8 cellular contexts compared by ENCODE assay signal in genomic region chr1:31765041-31765467, GRCh38. TPM values are rescaled to one million over a fixed set of nuclear protein-coding genes. Genes with fewer than 3 reads are reported as not detected.
DNase-seq lines count a peak whose midpoint lies in the region; ATAC-seq and TF ChIP-seq lines count a peak whose summit lies in the region.

No MANE protein-coding gene starts in this region.

- peak; percentile 42 for TF ChIP-seq CTCF in nephron progenitor cell (IDR thresholded peaks at IDR 0.05)
- TF ChIP-seq CTCF in transverse colon (IDR thresholded peaks at IDR 0.05): no peak

- no peak overlapping the region for H3K4me3 ChIP-seq in transverse colon

- no peak for ATAC-seq in HG03565 (IDR thresholded peaks at IDR 0.05; ENCODE audit: unreplicated experiment)
- ATAC-seq in GM19324 (IDR thresholded peaks at IDR 0.05; ENCODE audit: low FRiP score, unreplicated experiment): no peak

- intact Hi-C loops in transverse colon (cut with DNase I; ENCODE audit: low total_unique reads): no loop called here

- peaks cover 76% of the 10 kb centered on the region for H3K27me3 ChIP-seq in transverse colon

- peaks cover 27% of the 10 kb centered on the region for H3K4me1 Mint-ChIP-seq in T-helper 2 cell treated with Interferon-gamma antibody and Interleukin-4, amounts not matched to agents 5 μg/mL and 100 μg/mL, for 36 hours (ENCODE audit: low read depth)
- H3K4me1 Mint-ChIP-seq in nephron progenitor cell: peaks cover 75% of the 10 kb centered on the region

- no peaks in the 10 kb centered on the region for H3K36me3 ChIP-seq in transverse colon

- no peaks in the 10 kb centered on the region for H3K36me3 Mint-ChIP-seq in T-helper 2 cell treated with Interferon-gamma antibody and Interleukin-4, amounts not matched to agents 5 μg/mL and 100 μg/mL, for 36 hours (ENCODE audit: low read depth)
- no peaks in the 10 kb centered on the region for H3K36me3 Mint-ChIP-seq in nephron progenitor cell (ENCODE audit: low read depth)

- H3K9me3 Mint-ChIP-seq in T-helper 2 cell treated with Interferon-gamma antibody and Interleukin-4, amounts not matched to agents 5 μg/mL and 100 μg/mL, for 36 hours: no peaks in the 10 kb centered on the region
- H3K9me3 Mint-ChIP-seq in nephron progenitor cell: no peaks in the 10 kb centered on the region

- DNase-seq in T-helper 2 cell treated with Interferon-gamma antibody and Interleukin-4, amounts not matched to agents 5 μg/mL and 100 μg/mL, for 36 hours (ENCODE audit: low spot score): no peak
- DNase-seq in T-helper 2 cell (no peak), NCI-H1092 (lab: John Stamatoyannopoulos, UW) (peak; percentile 47), nephron progenitor cell (peak; percentile 59), transverse colon (no peak)

- H3K27ac ChIP-seq in angular gyrus (ENCODE audit: low read depth, low read length) (peak overlapping the region; percentile 49), transverse colon (no peak overlapping the region)

- TF ChIP-seq EP300 in transverse colon (IDR thresholded peaks at IDR 0.05; ENCODE audit: low read depth): no peak

- H3K27me3 Mint-ChIP-seq in T-helper 2 cell treated with Interferon-gamma antibody and Interleukin-4, amounts not matched to agents 5 μg/mL and 100 μg/mL, for 36 hours (ENCODE audit: low read depth): peaks cover 49% of the 10 kb centered on the region
- H3K27me3 Mint-ChIP-seq in nephron progenitor cell (ENCODE audit: low read depth, poor library complexity): peaks cover 57% of the 10 kb centered on the region

- no peak for TF ChIP-seq POLR2A in transverse colon (IDR thresholded peaks at IDR 0.05)

- WGBS in transverse colon (ENCODE audit: low coverage in 1 of 2), 2 donors: 40 to 47% methylated on average over 1 to 5 of the region's 5 CpGs

- H3K27ac Mint-ChIP-seq in T-helper 2 cell treated with Interferon-gamma antibody and Interleukin-4, amounts not matched to agents 5 μg/mL and 100 μg/mL, for 36 hours: no peak overlapping the region
- no peak overlapping the region for H3K27ac Mint-ChIP-seq in nephron progenitor cell

- peak overlapping the region; percentile 78 for H3K4me3 Mint-ChIP-seq in T-helper 2 cell treated with Interferon-gamma antibody and Interleukin-4, amounts not matched to agents 5 μg/mL and 100 μg/mL, for 36 hours
- peak overlapping the region; percentile 78 for H3K4me3 Mint-ChIP-seq in nephron progenitor cell

- H3K4me1 ChIP-seq in transverse colon: peaks cover 12 to 43% (median 32%) of the 10 kb centered on the region in 4 donors

- no peaks in the 10 kb centered on the region for H3K9me3 ChIP-seq in transverse colon

- in situ Hi-C loops in transverse colon (cut with MboI; ENCODE audit: low pct_ligation_motif_present in 1 of 4, low pct_unique_long_range_greater_than_20kb in 1 of 4, low sequenced_read_pairs in 3 of 4): no loop called here

RNA-seq across cellular contexts. Expression of gene ADGRB2, which starts 0.9 kb away (rescaled TPM):
- 1 to 10 TPM in 2 of 4 donors, under 1 TPM in 1, not detected in 1; 0.55 to 4.2 (median 1.1) TPM for total RNA-seq in transverse colon

RNA-seq across cellular contexts. Expression of gene SPOCD1, which starts 50.8 kb away (rescaled TPM):
- total RNA-seq in transverse colon: under 1 TPM in 2 of 4 donors, not detected in 2; 0.48 to 0.80 TPM

Comparison
In these comparisons a context has a peak if more than half of its experiments do, and no peak if none do; other contexts are left out.
1. DNase-seq: peak in NCI-H1092 (single experiment) and nephron progenitor cell (single experiment); none in T-helper 2 cell treated with Interferon-gamma antibody and Interleukin-4, amounts not matched to agents 5 μg/mL and 100 μg/mL, for 36 hours (single experiment), T-helper 2 cell (0 of 5) and transverse colon (single experiment).